Comparison of ENCODE assay signal across 1 cellular context in genomic region chr11:12724301-12725046, GRCh38.
TF ChIP-seq lines count a peak whose summit lies in the region.

No MANE protein-coding gene starts in this region.

TF ChIP-seq in GM12878, 131 proteins besides CTCF, POLR2A, EP300 and RAD21 (continued from another document):
- TF ChIP-seq, protein P1, sequence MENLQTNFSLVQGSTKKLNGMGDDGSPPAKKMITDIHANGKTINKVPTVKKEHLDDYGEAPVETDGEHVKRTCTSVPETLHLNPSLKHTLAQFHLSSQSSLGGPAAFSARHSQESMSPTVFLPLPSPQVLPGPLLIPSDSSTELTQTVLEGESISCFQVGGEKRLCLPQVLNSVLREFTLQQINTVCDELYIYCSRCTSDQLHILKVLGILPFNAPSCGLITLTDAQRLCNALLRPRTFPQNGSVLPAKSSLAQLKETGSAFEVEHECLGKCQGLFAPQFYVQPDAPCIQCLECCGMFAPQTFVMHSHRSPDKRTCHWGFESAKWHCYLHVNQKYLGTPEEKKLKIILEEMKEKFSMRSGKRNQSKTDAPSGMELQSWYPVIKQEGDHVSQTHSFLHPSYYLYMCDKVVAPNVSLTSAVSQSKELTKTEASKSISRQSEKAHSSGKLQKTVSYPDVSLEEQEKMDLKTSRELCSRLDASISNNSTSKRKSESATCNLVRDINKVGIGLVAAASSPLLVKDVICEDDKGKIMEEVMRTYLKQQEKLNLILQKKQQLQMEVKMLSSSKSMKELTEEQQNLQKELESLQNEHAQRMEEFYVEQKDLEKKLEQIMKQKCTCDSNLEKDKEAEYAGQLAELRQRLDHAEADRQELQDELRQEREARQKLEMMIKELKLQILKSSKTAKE (IDR thresholded peaks at IDR 0.05; ENCODE audit: low read depth, poor library complexity, severe bottlenecking), result no peak
- no peak for TF ChIP-seq USF1 (IDR thresholded peaks at IDR 0.05; ENCODE audit: borderline replicate concordance, extremely low read length, insufficient read depth, low read depth, low read length)
- TF ChIP-seq KAT2A (conservative IDR thresholded peaks at IDR 0.05; ENCODE audit: control insufficient read depth, low read depth, low read length), result no peak
- TF ChIP-seq ZNF217 (IDR thresholded peaks at IDR 0.05), result no peak
